ENCODE assay signal across 22 cellular contexts in the genomic region with DNA sequence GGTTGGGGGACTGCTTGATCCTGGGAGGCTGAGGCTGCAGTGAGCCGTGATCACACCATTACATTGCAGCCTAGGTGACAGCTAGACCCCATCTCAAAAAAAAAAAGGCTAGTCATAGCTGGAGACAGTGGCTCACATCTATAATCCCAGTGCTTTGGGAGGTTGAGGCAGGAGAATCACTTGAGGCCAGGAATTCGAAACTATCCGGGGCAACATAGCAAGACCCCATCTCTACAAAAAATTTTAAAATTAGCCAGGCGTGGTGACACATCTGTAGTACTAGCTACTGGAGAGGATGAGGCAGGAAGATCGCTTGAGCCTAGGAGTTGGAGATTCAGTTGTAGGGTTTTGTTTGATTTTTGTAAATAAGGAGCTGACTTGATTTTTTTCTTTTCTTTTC. TPM values are rescaled to one million over a fixed set of nuclear protein-coding genes. Genes with fewer than 3 reads are reported as not detected.
A peak's percentile ranks its signal among the peaks of the same experiment; 100 is the strongest.
DNase-seq lines count a peak whose midpoint lies in the region; ATAC-seq, FAIRE-seq and TF ChIP-seq lines count a peak whose summit lies in the region.
"Had no signal": no experiment of that assay in that cellular context is flagged by ENCODE, and none has a peak within 500 bp of the region (broad histone marks: within the 10 kb centered on the region; RNA-seq: fewer than 3 reads in every experiment).

No MANE protein-coding gene starts in this region.

- H3K4me2 ChIP-seq in HepG2 (ENCODE audit: low read depth, low read length) (no peak overlapping the region), mesenchymal stem cell (ENCODE audit: low read length, poor library complexity, severe bottlenecking) (no peak overlapping the region)
- H3K4me2 ChIP-seq: A549; BLaER1 treated with 17β-estradiol and CSF1 and Interleukin-3, amounts not matched to agents 10 nM and 100 nM had no signal

- H3K27ac Mint-ChIP-seq in T-helper 17 cell: peak overlapping the region; percentile 16
- no peak overlapping the region for H3K27ac Mint-ChIP-seq in WTC11
- H3K27ac Mint-ChIP-seq: B cell; CD4-positive, alpha-beta T cell; CD8-positive, alpha-beta T cell had no signal

- H2BK15ac ChIP-seq in mesenchymal stem cell (ENCODE audit: low read depth, poor library complexity, severe bottlenecking): no peak overlapping the region

- no peak overlapping the region for H3K18ac ChIP-seq in mesenchymal stem cell (ENCODE audit: low read depth in 1 of 2, low read length in 2 of 2)

- no peaks in the 10 kb centered on the region for H3K79me1 ChIP-seq in mesenchymal stem cell (replicated peaks; ENCODE audit: low read length, poor library complexity, severe bottlenecking)

- no peak overlapping the region for H3K4me3 Mint-ChIP-seq in T-helper 17 cell
- no peak overlapping the region for H3K4me3 Mint-ChIP-seq in WTC11
- H3K4me3 Mint-ChIP-seq: B cell; CD4-positive, alpha-beta T cell; CD8-positive, alpha-beta T cell had no signal

- H3K4ac ChIP-seq in mesenchymal stem cell (ENCODE audit: low read depth in 1 of 2, low read length in 2 of 2): no peak overlapping the region

- CTCF ChIA-PET in HepG2 (lab: Yijun Ruan, JAX; ENCODE audit: low intra/inter-chr PET ratio, low total read pairs) (no interaction called here), WTC11 (lab: Charles Lee) (no interaction called here)

- TF ChIP-seq EP300 in HepG2 (IDR thresholded peaks at IDR 0.05; ENCODE audit: low read depth in 2 of 2, low read length in 2 of 2) (no peak), HepG2 (CRISPR knock-in tag; IDR thresholded peaks at IDR 0.05; ENCODE audit: borderline replicate concordance) (no peak)

- intact Hi-C loops in HepG2 (cut with micrococcal nuclease; ENCODE audit: unreplicated experiment): no loop called here
- intact Hi-C loops in right lobe of liver (cut with DNase I): no loop called here
- intact Hi-C loops in thyroid gland (cut with DNase I): no loop called here

- H3K36me3 Mint-ChIP-seq in T-helper 17 cell (ENCODE audit: low read depth) (peaks cover 2% of the 10 kb centered on the region), WTC11 (peaks cover 2% of the 10 kb centered on the region; the same call in 1 of the 2 replicates)
- H3K36me3 Mint-ChIP-seq: CD8-positive, alpha-beta T cell had no signal

- TF ChIP-seq CTCF in HepG2 (CRISPR knock-in tag; IDR thresholded peaks at IDR 0.05): no peak
- no peak for TF ChIP-seq CTCF in right lobe of liver (IDR thresholded peaks at IDR 0.05)
- TF ChIP-seq CTCF in WTC11 (IDR thresholded peaks at IDR 0.05): no peak
- no peak for TF ChIP-seq CTCF in thyroid gland (IDR thresholded peaks at IDR 0.05)

- H4K91ac ChIP-seq in mesenchymal stem cell (ENCODE audit: low read length): no peak overlapping the region

- no peak overlapping the region for H2BK5ac ChIP-seq in mesenchymal stem cell (ENCODE audit: low read depth, low read length, poor library complexity, severe bottlenecking)

- no peaks in the 10 kb centered on the region for H3K27me3 ChIP-seq in HepG2 (ENCODE audit: control insufficient read depth in 1 of 2, insufficient read depth in 2 of 2, low read length in 2 of 2)
- no peaks in the 10 kb centered on the region for H3K27me3 ChIP-seq in right lobe of liver
- no peaks in the 10 kb centered on the region for H3K27me3 ChIP-seq in thyroid gland
- no peaks in the 10 kb centered on the region for H3K27me3 ChIP-seq in mesenchymal stem cell (ENCODE audit: control insufficient read depth in 1 of 2, insufficient read depth in 1 of 2, low read length in 2 of 2)
- H3K27me3 ChIP-seq: BLaER1 treated with 17β-estradiol and CSF1 and Interleukin-3, amounts not matched to agents 10 nM and 100 nM had no signal

- H2AK5ac ChIP-seq in mesenchymal stem cell (ENCODE audit: low read length, severe bottlenecking): no peak overlapping the region

- H3K27ac ChIP-seq in HepG2 (ENCODE audit: extremely low read length, insufficient read depth, low read length) (no peak overlapping the region), right lobe of liver (no peak overlapping the region), thyroid gland (no peak overlapping the region), mesenchymal stem cell (ENCODE audit: low read length, poor library complexity, severe bottlenecking) (no peak overlapping the region)
- H3K27ac ChIP-seq: A549; BLaER1 treated with 17β-estradiol and CSF1 and Interleukin-3, amounts not matched to agents 10 nM and 100 nM; C4-2B had no signal

- no peak overlapping the region for H2BK120ac ChIP-seq in mesenchymal stem cell (ENCODE audit: low read depth, low read length)

- BruUV-seq in HepG2 (replicated peaks; lab: Mats Ljungman, UMichigan): no TSS peak

- H3K36me3 ChIP-seq in HepG2 (replicated peaks in 1 of 2; ENCODE audit: control insufficient read depth in 1 of 2, insufficient read depth in 2 of 2, low read length in 2 of 2) (peaks cover 2 to 15% of the 10 kb centered on the region in 2 experiments; a peak in 2 of 5 replicates), right lobe of liver (no peaks in the 10 kb centered on the region), thyroid gland (no peaks in the 10 kb centered on the region), mesenchymal stem cell (ENCODE audit: control insufficient read depth in 1 of 2, insufficient read depth in 2 of 2, low read depth in 1 of 2, low read length in 2 of 2) (no peaks in the 10 kb centered on the region)

- TF ChIP-seq RAD21 in HepG2 (CRISPR knock-in tag; IDR thresholded peaks at IDR 0.05): no peak

- POLR2A ChIA-PET in HepG2 (lab: Yijun Ruan, JAX): interaction anchor here (0.8 kb wide), 1 partner anchor 10 kb away, joined by 3 read pairs; no protein-coding TSS in a partner anchor
- POLR2A ChIA-PET in WTC11 (lab: Charles Lee): no interaction called here

- WGBS in HepG2 (ENCODE audit: low lambda C conversion rate): 97% methylated on average over 5 of the region's 5 CpGs
- WGBS in right lobe of liver (ENCODE audit: insufficient coverage, low coverage, low lambda C conversion rate, missing lambda C conversion rate): 94% methylated on average over 3 of the region's 5 CpGs
- WGBS in thyroid gland, 2 donors: 94 to 95% methylated on average over 5 of the region's 5 CpGs
- WGBS in mesenchymal stem cell: no CpG with 5 or more reads among the region's 5 CpGs

- no peaks in the 10 kb centered on the region for H3K9me3 ChIP-seq in HepG2 (ENCODE audit: low read length)
- H3K9me3 ChIP-seq in right lobe of liver: no peaks in the 10 kb centered on the region
- no peaks in the 10 kb centered on the region for H3K9me3 ChIP-seq in T-helper 17 cell (ENCODE audit: control insufficient read depth, low read length, poor library complexity, severe bottlenecking)
- H3K9me3 ChIP-seq in thyroid gland: no peaks in the 10 kb centered on the region
- H3K9me3 ChIP-seq in mesenchymal stem cell (ENCODE audit: control insufficient read depth, low read length): no peaks in the 10 kb centered on the region
- H3K9me3 ChIP-seq: A549; BLaER1 treated with 17β-estradiol and CSF1 and Interleukin-3, amounts not matched to agents 10 nM and 100 nM; Caco-2 had no signal

- no peaks in the 10 kb centered on the region for H3K4me1 ChIP-seq in HepG2 (ENCODE audit: insufficient read depth, low read length)
- H3K4me1 ChIP-seq in right lobe of liver: no peaks in the 10 kb centered on the region
- H3K4me1 ChIP-seq in thyroid gland: no peaks in the 10 kb centered on the region
- no peaks in the 10 kb centered on the region for H3K4me1 ChIP-seq in mesenchymal stem cell (ENCODE audit: control insufficient read depth, insufficient read depth, low read depth, low read length)
- H3K4me1 ChIP-seq: A549; BLaER1 treated with 17β-estradiol and CSF1 and Interleukin-3, amounts not matched to agents 10 nM and 100 nM; Caco-2 had no signal

- TF ChIP-seq POLR2A in HepG2 (IDR thresholded peaks at IDR 0.05; ENCODE audit: insufficient read depth in 1 of 2, low read depth in 2 of 2, low read length in 2 of 2) (no peak), right lobe of liver (IDR thresholded peaks at IDR 0.05) (no peak), thyroid gland (IDR thresholded peaks at IDR 0.05) (no peak), GM12891 (IDR thresholded peaks at IDR 0.05; ENCODE audit: low read depth, low read length) (no peak)

- no peak overlapping the region for H2BK12ac ChIP-seq in mesenchymal stem cell (ENCODE audit: low read length in 2 of 2)

- no peaks in the 10 kb centered on the region for H3K27me3 Mint-ChIP-seq in T-helper 17 cell
- H3K27me3 Mint-ChIP-seq in WTC11 (ENCODE audit: low read depth): no peaks in the 10 kb centered on the region
- H3K27me3 Mint-ChIP-seq: B cell; CD4-positive, alpha-beta T cell had no signal

- no peak overlapping the region for H2AFZ ChIP-seq in HepG2 (ENCODE audit: low read length)
- no peak overlapping the region for H2AFZ ChIP-seq in mesenchymal stem cell (ENCODE audit: low read depth, low read length)

- H3K9ac ChIP-seq in HepG2 (ENCODE audit: insufficient read depth, low read depth, low read length): no peak overlapping the region
- H3K9ac ChIP-seq in mesenchymal stem cell (ENCODE audit: low read length): no peak overlapping the region
- H3K9ac ChIP-seq: BLaER1 treated with 17β-estradiol and CSF1 and Interleukin-3, amounts not matched to agents 10 nM and 100 nM had no signal

- FAIRE-seq in HepG2 (lab: Jason Lieb, UNC): no peak
- FAIRE-seq in GM12891 (lab: Jason Lieb, UNC): no peak
- FAIRE-seq: A549, D721Med, G401.6, GM12892, GM18507 had no signal

- ATAC-seq in HepG2: no peak
- no peak for ATAC-seq in right lobe of liver
- no peak for ATAC-seq in T-helper 17 cell
- no peak for ATAC-seq in WTC11
- ATAC-seq: A549; CD8-positive, alpha-beta T cell had no signal

- in situ Hi-C loops in HepG2 (cut with HindIII; ENCODE audit: extremely low pct_ligation_motif_present, low pct_unique_long_range_greater_than_20kb): no loop called here

- H3K14ac ChIP-seq in mesenchymal stem cell (ENCODE audit: low read length in 2 of 2): no peak overlapping the region

- H4K20me1 ChIP-seq in HepG2 (ENCODE audit: insufficient read depth, low read length): no peaks in the 10 kb centered on the region
- H4K20me1 ChIP-seq: BLaER1 treated with 17β-estradiol and CSF1 and Interleukin-3, amounts not matched to agents 10 nM and 100 nM had no signal

- DNase-seq in HepG2 (ENCODE audit: low spot score) (no peak), right lobe of liver (no peak), T-helper 17 cell (no peak), WTC11 (ENCODE audit: low spot score) (no peak), thyroid gland (no peak), GM12891 (ENCODE audit: insufficient read length, low spot score) (no peak), mesenchymal stem cell (no peak)
- DNase-seq: AML-193; Caco-2; Calu3; CD4-positive, alpha-beta T cell; CD8-positive, alpha-beta T cell; DMS79 treated with DMSO at 0.1 percent for 48 hours; GF-D8 had no signal

- H4K8ac ChIP-seq in mesenchymal stem cell (ENCODE audit: low read length): no peak overlapping the region

- no peaks in the 10 kb centered on the region for H3K79me2 ChIP-seq in HepG2 (ENCODE audit: insufficient read depth, low read length)

- no peak overlapping the region for H3K23ac ChIP-seq in mesenchymal stem cell (ENCODE audit: low read length in 2 of 2)

- H3K4me1 Mint-ChIP-seq in T-helper 17 cell (peaks cover 1% of the 10 kb centered on the region), WTC11 (no peaks in the 10 kb centered on the region)
- H3K4me1 Mint-ChIP-seq: B cell had no signal

- H3K4me3 ChIP-seq in HepG2 (replicated peaks in 1 of 3; ENCODE audit: insufficient read depth in 1 of 3, low read depth in 2 of 3, low read length in 3 of 3) (no peak overlapping the region), right lobe of liver (no peak overlapping the region), thyroid gland (replicated peaks in 1 of 3) (no peak overlapping the region), mesenchymal stem cell (ENCODE audit: insufficient read depth in 1 of 2, low read depth in 1 of 2, low read length in 2 of 2) (no peak overlapping the region)
- H3K4me3 ChIP-seq: A549; BLaER1 treated with 17β-estradiol and CSF1 and Interleukin-3, amounts not matched to agents 10 nM and 100 nM had no signal

- no peaks in the 10 kb centered on the region for H3K9me3 Mint-ChIP-seq in WTC11
- H3K9me3 Mint-ChIP-seq: CD4-positive, alpha-beta T cell; CD8-positive, alpha-beta T cell had no signal

RNA-seq across cellular contexts. Expression of a gene that starts 45.6 kb away (rescaled TPM):
- 21.4 and 34.5 TPM in 2 replicates for total RNA-seq in HepG2 (2016; rRNA removed; fragmentation: Illumina TruSeq; extraction: Trizol)
- total RNA-seq in HepG2 (2016; cell fraction: cytosol; rRNA removed; fragmentation: Illumina TruSeq; extraction: Trizol; ENCODE audit: low read depth): 3.5 and 3.7 TPM in 2 replicates
- 20.6 and 35.0 TPM in 2 replicates for total RNA-seq in HepG2 (2016; cell fraction: insoluble cytoplasmic fraction; rRNA removed; fragmentation: Illumina TruSeq; extraction: Trizol)
- total RNA-seq in HepG2 (2016; cell fraction: membrane; rRNA removed; fragmentation: Illumina TruSeq; extraction: Trizol): 4.5 and 7.0 TPM in 2 replicates
- 32.4 and 33.6 TPM in 2 replicates for total RNA-seq in HepG2 (2016; cell fraction: nucleus; rRNA removed; fragmentation: Illumina TruSeq; extraction: Trizol)
- polyA plus RNA-seq in HepG2 (2011; rRNA removed): 6.1 and 8.0 TPM in 2 replicates
- 2.0 and 3.8 TPM in 2 replicates for polyA plus RNA-seq in HepG2 (2011; cell fraction: cytosol; rRNA removed)
- polyA plus RNA-seq in HepG2 (2011; cell fraction: nucleus; rRNA removed): 3.9 and 5.0 TPM in 2 replicates
- polyA plus RNA-seq in HepG2 (2012): 9.1 and 16.9 TPM in 2 replicates
- 1.1 and 1.3 TPM in 2 replicates for polyA plus RNA-seq in HepG2 (2016; cell fraction: cytosol; fragmentation: Illumina TruSeq; extraction: Trizol; ENCODE audit: low read depth)
- 17.5 and 17.9 TPM in 2 replicates for polyA plus RNA-seq in HepG2 (2016; cell fraction: insoluble cytoplasmic fraction; fragmentation: Illumina TruSeq; extraction: Trizol; ENCODE audit: low read depth)
- 2.7 and 3.5 TPM in 2 replicates for polyA plus RNA-seq in HepG2 (2016; cell fraction: membrane; fragmentation: Illumina TruSeq; extraction: Trizol; ENCODE audit: low read depth)
- 28.1 and 29.9 TPM in 2 replicates for polyA plus RNA-seq in HepG2 (2016; cell fraction: nucleus; fragmentation: Illumina TruSeq; extraction: Trizol; ENCODE audit: insufficient read depth, low read depth)
- polyA minus RNA-seq in HepG2 (2011; rRNA and poly(A)+ RNA removed; ENCODE audit: low replicate concordance): 3.9 and 18.6 TPM in 2 replicates
- polyA minus RNA-seq in HepG2 (2011; cell fraction: cytosol; rRNA and poly(A)+ RNA removed): 9.1 and 12.3 TPM in 2 replicates
- 28.5 and 29.7 TPM in 2 replicates for polyA minus RNA-seq in HepG2 (2011; cell fraction: nucleus; rRNA and poly(A)+ RNA removed)
- 1 to 10 TPM; 1.6 to 9.6 (median 3.6) TPM for total RNA-seq in right lobe of liver
- total RNA-seq in T-helper 17 cell: 1 to 10 TPM in 1 of 2 donors, under 1 TPM in 1; 0.77 to 4.6 TPM
- 18.4 to 24.0 TPM (median 21.1 TPM) in 3 replicates for total RNA-seq in WTC11 (2021)
- total RNA-seq in thyroid gland: 1 to 10 TPM in 2 of 4 donors, under 1 TPM in 2; 0.78 to 3.8 (median 0.93) TPM
- polyA plus RNA-seq in GM12891 (2012; ENCODE audit: low read depth, missing spikeins): 6.5 TPM
- polyA plus RNA-seq in mesenchymal stem cell (2013, experiment 1 of 2): 2.0 TPM
- polyA plus RNA-seq in mesenchymal stem cell (2013, experiment 2 of 2): 1.6 TPM

RNA-seq across cellular contexts. Expression of a gene that starts 55.3 kb away (rescaled TPM):
- total RNA-seq in HepG2 (2016; rRNA removed; fragmentation: Illumina TruSeq; extraction: Trizol): 12.8 and 20.6 TPM in 2 replicates
- 3.3 and 4.3 TPM in 2 replicates for total RNA-seq in HepG2 (2016; cell fraction: cytosol; rRNA removed; fragmentation: Illumina TruSeq; extraction: Trizol; ENCODE audit: low read depth)
- 15.4 and 17.8 TPM in 2 replicates for total RNA-seq in HepG2 (2016; cell fraction: insoluble cytoplasmic fraction; rRNA removed; fragmentation: Illumina TruSeq; extraction: Trizol)
- 6.5 and 7.3 TPM in 2 replicates for total RNA-seq in HepG2 (2016; cell fraction: membrane; rRNA removed; fragmentation: Illumina TruSeq; extraction: Trizol)
- 10.1 and 12.1 TPM in 2 replicates for total RNA-seq in HepG2 (2016; cell fraction: nucleus; rRNA removed; fragmentation: Illumina TruSeq; extraction: Trizol)
- 6.2 and 8.5 TPM in 2 replicates for polyA plus RNA-seq in HepG2 (2011; rRNA removed)
- polyA plus RNA-seq in HepG2 (2011; cell fraction: cytosol; rRNA removed): 6.3 and 7.9 TPM in 2 replicates
- polyA plus RNA-seq in HepG2 (2011; cell fraction: nucleus; rRNA removed): 4.9 and 5.2 TPM in 2 replicates
- polyA plus RNA-seq in HepG2 (2012): 3.7 and 8.8 TPM in 2 replicates
- 2.7 and 3.1 TPM in 2 replicates for polyA plus RNA-seq in HepG2 (2016; cell fraction: cytosol; fragmentation: Illumina TruSeq; extraction: Trizol; ENCODE audit: low read depth)
- 42.2 and 42.8 TPM in 2 replicates for polyA plus RNA-seq in HepG2 (2016; cell fraction: insoluble cytoplasmic fraction; fragmentation: Illumina TruSeq; extraction: Trizol; ENCODE audit: low read depth)
- 6.1 and 7.0 TPM in 2 replicates for polyA plus RNA-seq in HepG2 (2016; cell fraction: membrane; fragmentation: Illumina TruSeq; extraction: Trizol; ENCODE audit: low read depth)
- 18.7 and 21.0 TPM in 2 replicates for polyA plus RNA-seq in HepG2 (2016; cell fraction: nucleus; fragmentation: Illumina TruSeq; extraction: Trizol; ENCODE audit: insufficient read depth, low read depth)
- 23.6 and 59.0 TPM in 2 replicates for polyA minus RNA-seq in HepG2 (2011; rRNA and poly(A)+ RNA removed; ENCODE audit: low replicate concordance)
- polyA minus RNA-seq in HepG2 (2011; cell fraction: cytosol; rRNA and poly(A)+ RNA removed): 2.3 and 6.5 TPM in 2 replicates
- polyA minus RNA-seq in HepG2 (2011; cell fraction: nucleus; rRNA and poly(A)+ RNA removed): 4.8 and 7.3 TPM in 2 replicates
- 1 to 10 TPM in 2 of 6 experiments, under 1 TPM in 2, not detected in 2; 0.66 to 1.7 (median 1.1) TPM for total RNA-seq in right lobe of liver
- 1 to 10 TPM; 1.5 to 2.0 TPM for total RNA-seq in T-helper 17 cell
- 29.7 to 36.4 TPM (median 31.0 TPM) in 3 replicates for total RNA-seq in WTC11 (2021)
- 1 to 10 TPM in 1 of 4 donors, under 1 TPM in 1, not detected in 2; 0.40 to 1.4 TPM for total RNA-seq in thyroid gland
- polyA plus RNA-seq in GM12891 (2012; ENCODE audit: low read depth, missing spikeins): 20.5 TPM
- 2.8 TPM for polyA plus RNA-seq in mesenchymal stem cell (2013, experiment 1 of 2)
- 2.9 TPM for polyA plus RNA-seq in mesenchymal stem cell (2013, experiment 2 of 2)
